In genomic region chr22:35135165-35135564, GRCh38 we compare ENCODE assay signal across 22 cellular contexts.
DNase-seq lines count a peak whose midpoint lies in the region; ATAC-seq, FAIRE-seq and TF ChIP-seq lines count a peak whose summit lies in the region.
"Had no signal": no experiment of that assay in that cellular context is flagged by ENCODE, and none has a peak within 500 bp of the region (broad histone marks: within the 10 kb centered on the region; RNA-seq: fewer than 3 reads in every experiment).

No MANE protein-coding gene starts in this region.

- no peak overlapping the region for H3K56ac ChIP-seq in H9 (ENCODE audit: insufficient read length, low read depth, low read length)

- H4K8ac ChIP-seq in H9 (replicated peaks; ENCODE audit: insufficient read length, low read depth, low read length), result no peak overlapping the region

- no peak overlapping the region for H2AFZ ChIP-seq in H9 (ENCODE audit: low read length)

- no peak overlapping the region for H3K27ac ChIP-seq in H9 (ENCODE audit: insufficient read length, low read depth, low read length)
- H3K27ac ChIP-seq: KMS-11, left ventricle myocardium inferior, prostate gland, SK-N-MC, thoracic aorta had no signal

- no peaks in the 10 kb centered on the region for H3K9me3 Mint-ChIP-seq in H9
- H3K9me3 Mint-ChIP-seq in WTC11, result peaks cover 11% of the 10 kb centered on the region; the same call in 1 of the 2 replicates
- H3K9me3 Mint-ChIP-seq: activated CD4-positive, alpha-beta memory T cell treated with anti-CD3 and anti-CD28 coated beads, Interleukin-2, amount 10 ng/mL, durations not matched to agents 7 days and 5 days; activated T-cell treated with anti-CD3 and anti-CD28 coated beads, Interleukin-2, amount 50 U/mL, for 24 hours; stimulated activated naive B cell treated with anti-CD40 and anti-IgM and Interleukin-4, amounts not matched to agents 10 μg/mL and 1 μg/mL and 100 μg/mL, for 72 hours had no signal

- H3K79me1 ChIP-seq in H9 (ENCODE audit: insufficient read depth, low read depth, low read length, poor library complexity, severe bottlenecking), result no peaks in the 10 kb centered on the region

- no peak overlapping the region for H3K23ac ChIP-seq in H9 (ENCODE audit: insufficient read length, low read depth, low read length)

- H3K27me3 Mint-ChIP-seq in H9 (ENCODE audit: low read depth), result peaks cover 27% of the 10 kb centered on the region
- peaks cover 3% of the 10 kb centered on the region for H3K27me3 Mint-ChIP-seq in WTC11 (ENCODE audit: low read depth)

- H3K23me2 ChIP-seq in H9 (ENCODE audit: insufficient read length, low read depth, low read length, poor library complexity, severe bottlenecking), result no peaks in the 10 kb centered on the region

- H3K27me3 ChIP-seq in H9 (ENCODE audit: insufficient read depth, low read length), result no peaks in the 10 kb centered on the region

- no peak overlapping the region for H3K18ac ChIP-seq in H9 (ENCODE audit: insufficient read length, low read depth, low read length)

- no peak overlapping the region for H4K5ac ChIP-seq in H9 (ENCODE audit: insufficient read length, low read depth, low read length)

- no peaks in the 10 kb centered on the region for H3K79me2 ChIP-seq in H9 (ENCODE audit: insufficient read depth, low read length)

- H2BK5ac ChIP-seq in H9 (ENCODE audit: insufficient read length, low read length), result no peak overlapping the region

- no peaks in the 10 kb centered on the region for H3K9me3 ChIP-seq in H9 (ENCODE audit: control insufficient read depth, low read depth, low read length)
- H3K9me3 ChIP-seq: left ventricle myocardium inferior, prostate gland, thoracic aorta had no signal

- POLR2A ChIA-PET in WTC11 (lab: Charles Lee), result no interaction called here

- no peak overlapping the region for H3K14ac ChIP-seq in H9 (ENCODE audit: insufficient read depth, low read length)

- no CpG with 5 or more reads among the region's 5 CpGs for WGBS in H9 (ENCODE audit: extremely low coverage, insufficient read length, low lambda C conversion rate)

- no peak overlapping the region for H2BK20ac ChIP-seq in H9 (ENCODE audit: low read depth, low read length, poor library complexity, severe bottlenecking)

- H3K36me3 Mint-ChIP-seq in H9 (ENCODE audit: insufficient read depth in 1 of 3, low read depth in 3 of 3) (peaks cover 0 to 6% (median 0%) of the 10 kb centered on the region in 3 experiments; a peak in 1 of 7 replicates), WTC11 (no peaks in the 10 kb centered on the region)
- H3K36me3 Mint-ChIP-seq: CD4-positive, CD25-positive, alpha-beta regulatory T cell; stimulated activated naive B cell treated with anti-CD40 and anti-IgM and Interleukin-4, amounts not matched to agents 10 μg/mL and 1 μg/mL and 100 μg/mL, for 72 hours had no signal

- H3K4me3 Mint-ChIP-seq in H9, result peak overlapping the region in 1 of 2 experiments; percentile 12; a peak in 1 of 5 replicates
- no peak overlapping the region for H3K4me3 Mint-ChIP-seq in WTC11
- H3K4me3 Mint-ChIP-seq: activated CD4-positive, alpha-beta memory T cell treated with anti-CD3 and anti-CD28 coated beads, Interleukin-2, amount 10 ng/mL, durations not matched to agents 7 days and 5 days; activated T-cell treated with anti-CD3 and anti-CD28 coated beads, Interleukin-2, amount 50 U/mL, for 24 hours; CD4-positive, CD25-positive, alpha-beta regulatory T cell; stimulated activated naive B cell treated with anti-CD40 and anti-IgM and Interleukin-4, amounts not matched to agents 10 μg/mL and 1 μg/mL and 100 μg/mL, for 72 hours had no signal

- TF ChIP-seq POLR2A in GM12891 (IDR thresholded peaks at IDR 0.05; ENCODE audit: low read depth, low read length), result no peak

- H4K91ac ChIP-seq in H9 (ENCODE audit: insufficient read length, low read depth, low read length), result no peak overlapping the region

- intact Hi-C loops in left colon (cut with DNase I, micrococcal nuclease), result no loop called here

- ATAC-seq in WTC11, result peak; percentile 51
- peak; percentile 12 for ATAC-seq in left colon
- ATAC-seq in HG02678 (IDR thresholded peaks at IDR 0.05; ENCODE audit: unreplicated experiment), result no peak
- ATAC-seq in SK-N-SH treated with all-trans-retinoic acid at 6 μM for 48 hours, result no peak
- ATAC-seq: Panc1; stimulated activated naive B cell treated with anti-CD40 and anti-IgM and Interleukin-4, amounts not matched to agents 10 μg/mL and 1 μg/mL and 100 μg/mL, for 72 hours had no signal

- H3K27ac Mint-ChIP-seq in H9, result peak overlapping the region in 2 of 3 experiments; percentile 13 to 87; a peak in 2 of 7 replicates
- H3K27ac Mint-ChIP-seq in WTC11, result no peak overlapping the region
- H3K27ac Mint-ChIP-seq: activated CD4-positive, alpha-beta memory T cell treated with anti-CD3 and anti-CD28 coated beads, Interleukin-2, amount 10 ng/mL, durations not matched to agents 7 days and 5 days; activated T-cell treated with anti-CD3 and anti-CD28 coated beads, Interleukin-2, amount 50 U/mL, for 24 hours; CD4-positive, CD25-positive, alpha-beta regulatory T cell; stimulated activated naive B cell treated with anti-CD40 and anti-IgM and Interleukin-4, amounts not matched to agents 10 μg/mL and 1 μg/mL and 100 μg/mL, for 72 hours had no signal

- H2BK120ac ChIP-seq in H9 (ENCODE audit: low read depth, low read length, poor library complexity, severe bottlenecking), result no peak overlapping the region

- CTCF ChIA-PET in WTC11 (lab: Charles Lee), result interaction anchor here (0.9 kb wide), 1 partner anchor 16 kb away, joined by 4 read pairs; no protein-coding TSS in a partner anchor

- H4K20me1 ChIP-seq in H9 (ENCODE audit: control insufficient read depth, insufficient read depth, insufficient read length), result no peaks in the 10 kb centered on the region

- peaks cover 41 to 45% of the 10 kb centered on the region in 2 experiments for H3K4me1 Mint-ChIP-seq in H9
- peaks cover 41% of the 10 kb centered on the region for H3K4me1 Mint-ChIP-seq in WTC11
- H3K4me1 Mint-ChIP-seq: activated CD4-positive, alpha-beta memory T cell treated with anti-CD3 and anti-CD28 coated beads, Interleukin-2, amount 10 ng/mL, durations not matched to agents 7 days and 5 days; CD4-positive, CD25-positive, alpha-beta regulatory T cell; stimulated activated naive B cell treated with anti-CD40 and anti-IgM and Interleukin-4, amounts not matched to agents 10 μg/mL and 1 μg/mL and 100 μg/mL, for 72 hours had no signal

- H3T11ph ChIP-seq in H9 (ENCODE audit: low read length), result no peak overlapping the region

- H3K9ac ChIP-seq in H9 (ENCODE audit: extremely low read depth, insufficient read length, low read length), result no peak overlapping the region
- H3K9ac ChIP-seq: KMS-11 had no signal

- H3K4me1 ChIP-seq in H9 (ENCODE audit: insufficient read depth, low read length), result peaks cover 8% of the 10 kb centered on the region; the same call in 1 of the 2 replicates
- H3K4me1 ChIP-seq: prostate gland had no signal

- TF ChIP-seq CTCF in H9 (conservative IDR thresholded peaks at IDR 0.05) (no peak), WTC11 (IDR thresholded peaks at IDR 0.05) (no peak)

- H3K4ac ChIP-seq in H9 (ENCODE audit: low read depth, low read length), result no peak overlapping the region

- no peak overlapping the region for H2BK12ac ChIP-seq in H9 (ENCODE audit: insufficient read length, low read depth, low read length)

- H2AK5ac ChIP-seq in H9 (ENCODE audit: insufficient read length, low read length), result no peak overlapping the region

- FAIRE-seq in GM12891 (lab: Jason Lieb, UNC), result peak; percentile 77

- H2BK15ac ChIP-seq in H9 (ENCODE audit: low read depth, low read length), result no peak overlapping the region

- DNase-seq in GM12891 (ENCODE audit: insufficient read length, low spot score) (no peak), H9 (no peak), WTC11 (ENCODE audit: low spot score) (no peak), left colon (no peak), NCI-H1105 (lab: John Stamatoyannopoulos, UW) (no peak), kidney tubule cell (ENCODE audit: low spot score) (no peak)
- DNase-seq: activated CD4-positive, alpha-beta memory T cell treated with anti-CD3 and anti-CD28 coated beads, Interleukin-2, amount 10 ng/mL, durations not matched to agents 7 days and 5 days; activated naive CD4-positive, alpha-beta T cell treated with Interleukin-2 at 50 U/mL for 16 hours; activated T-cell treated with anti-CD3 and anti-CD28 coated beads, Interleukin-2, amount 50 U/mL, for 24 hours; CD4-positive, CD25-positive, alpha-beta regulatory T cell; DMS153; left ventricle myocardium inferior; NCI-H2029; stimulated activated CD4-positive, alpha-beta T cell treated with anti-CD3 and anti-CD28 coated beads, Interleukin-2, amount 100 ng/mL, for 24 hours; stimulated activated naive B cell treated with anti-CD40 and anti-IgM and Interleukin-4, amounts not matched to agents 10 μg/mL and 1 μg/mL and 100 μg/mL, for 72 hours had no signal

- no peak overlapping the region for H3K4me2 ChIP-seq in H9 (ENCODE audit: insufficient read depth, insufficient read length, low read length)
- H3K4me2 ChIP-seq: KMS-11 had no signal

TF ChIP-seq in GM12891, 5 proteins besides CTCF, POLR2A, EP300 and RAD21:
- no peak for TF ChIP-seq SPI1 (IDR thresholded peaks at IDR 0.05; ENCODE audit: low read depth, low read length)
- no peak for TF ChIP-seq PAX5 (IDR thresholded peaks at IDR 0.05; ENCODE audit: insufficient read depth, low read length, severe bottlenecking)
- no peak for TF ChIP-seq POLR2AphosphoS5 (IDR thresholded peaks at IDR 0.05; ENCODE audit: low read depth, low read length)
- no peak for TF ChIP-seq POU2F2 (IDR thresholded peaks at IDR 0.05; ENCODE audit: low read depth, low read length)
- no peak for TF ChIP-seq TAF1 (IDR thresholded peaks at IDR 0.05; ENCODE audit: low read depth, low read length)

TF ChIP-seq in WTC11, 78 proteins besides CTCF, POLR2A, EP300 and RAD21 (continues in another document):
- TF ChIP-seq ZNF317 (CRISPR knock-in tag; IDR thresholded peaks at IDR 0.05; ENCODE audit: borderline replicate concordance, low read depth) (no peak), USF2 (CRISPR knock-in tag; IDR thresholded peaks at IDR 0.05) (no peak)

TF ChIP-seq in SK-N-SH treated with all-trans-retinoic acid at 6 μM for 48 hours, 23 proteins besides CTCF, POLR2A, EP300 and RAD21 (continues in another document):
- TF ChIP-seq CREB5 (CRISPR knock-in tag; IDR thresholded peaks at IDR 0.05; ENCODE audit: low read depth), result no peak

Comparison
In these comparisons a context has a peak if more than half of its experiments do, and no peak if none do; other contexts are left out.
1. ATAC-seq: peak in WTC11 (single experiment) and left colon (single experiment); none in HG02678 (single experiment) and SK-N-SH treated with all-trans-retinoic acid at 6 μM for 48 hours (single experiment).